In genomic region chr11:124919836-124920755, GRCh38 we compare ENCODE assay signal across 12 cellular contexts. TPM values are rescaled to one million over a fixed set of nuclear protein-coding genes. Genes with fewer than 3 reads are reported as not detected.
DNase-seq lines count a peak whose midpoint lies in the region; ATAC-seq and TF ChIP-seq lines count a peak whose summit lies in the region.
"Had no signal": no experiment of that assay in that cellular context is flagged by ENCODE, and none has a peak within 500 bp of the region (broad histone marks: within the 10 kb centered on the region; RNA-seq: fewer than 3 reads in every experiment).

No MANE protein-coding gene starts in this region.

- H3K4me3 ChIP-seq in fibroblast of pulmonary artery (replicated peaks; ENCODE audit: low read depth, low read length), result peak overlapping the region; percentile 30

- H3K9me3 Mint-ChIP-seq in CD14-positive monocyte (peaks cover 0 to 12% (median 9%) of the 10 kb centered on the region in 7 donors), osteocyte (ENCODE audit: unreplicated experiment) (peaks cover 5% of the 10 kb centered on the region)

- H3K27me3 Mint-ChIP-seq in CD14-positive monocyte (ENCODE audit: low read depth in 3 of 3), result peaks cover 19 to 25% (median 22%) of the 10 kb centered on the region in 3 donors
- peaks cover 3% of the 10 kb centered on the region for H3K27me3 Mint-ChIP-seq in osteocyte (ENCODE audit: unreplicated experiment)

- no peak for ATAC-seq in GM18870 (IDR thresholded peaks at IDR 0.05; ENCODE audit: unreplicated experiment)

- H3K27ac Mint-ChIP-seq in CD14-positive monocyte (peak overlapping the region in 1 of 7 donors; percentile 19), osteocyte (ENCODE audit: unreplicated experiment) (peak overlapping the region; percentile 13)

- H3K4me1 Mint-ChIP-seq in CD14-positive monocyte (peaks cover 23% of the 10 kb centered on the region), osteocyte (ENCODE audit: unreplicated experiment) (peaks cover 4% of the 10 kb centered on the region)

- DNase-seq in CD14-positive monocyte (ENCODE audit: low spot score) (no peak), NCI-H2171 treated with DMSO at 0.1 percent for 48 hours (lab: John Stamatoyannopoulos, UW) (peak; percentile 89), fibroblast of pulmonary artery (ENCODE audit: low read depth) (no peak), osteocyte (ENCODE audit: extremely low spot score, unreplicated experiment) (peak; percentile 57), NK-92 (lab: John Stamatoyannopoulos, UW; ENCODE audit: unreplicated experiment) (no peak), NCI-H1417 treated with DMSO at 0.1 percent for 48 hours (lab: John Stamatoyannopoulos, UW) (no peak)
- no peak for DNase-seq in activated effector memory CD4-positive, alpha-beta T cell treated with anti-CD3 and anti-CD28 coated beads, Interleukin-2, amount 50 U/mL, for 16 hours
- DNase-seq: DMS79 treated with DMSO at 0.1 percent for 48 hours, RPMI8226 had no signal

- H3K36me3 Mint-ChIP-seq in CD14-positive monocyte, result no peaks in the 10 kb centered on the region
- no peaks in the 10 kb centered on the region for H3K36me3 Mint-ChIP-seq in osteocyte (ENCODE audit: unreplicated experiment)

- intact Hi-C loops in CD14-positive monocyte (cut with micrococcal nuclease), result no loop called here

- TF ChIP-seq CTCF in CD14-positive monocyte (IDR thresholded peaks at IDR 0.05), result no peak
- no peak for TF ChIP-seq CTCF in fibroblast of pulmonary artery (IDR thresholded peaks at IDR 0.05; ENCODE audit: low read length, missing control alignments)
- no peak for TF ChIP-seq CTCF in osteocyte (IDR thresholded peaks at IDR 0.05)

- H3K4me3 Mint-ChIP-seq in CD14-positive monocyte (peak overlapping the region; percentile 21 to 57), osteocyte (ENCODE audit: unreplicated experiment) (peak overlapping the region; percentile 69)

RNA-seq across cellular contexts. Expression of gene HEPN1, which starts 1.0 kb away (rescaled TPM):
- not detected for polyA plus RNA-seq in CD14-positive monocyte
- not detected in 2 replicates for total RNA-seq in osteocyte
- total RNA-seq: mucosa of gallbladder had no signal
- polyA plus RNA-seq: aorta had no signal

RNA-seq across cellular contexts. Expression of gene HEPACAM, which starts 15.8 kb away (rescaled TPM):
- not detected for polyA plus RNA-seq in CD14-positive monocyte
- not detected in 2 replicates for total RNA-seq in osteocyte
- polyA plus RNA-seq: aorta had no signal

RNA-seq across cellular contexts. Expression of gene ROBO4, which starts 22.4 kb away (rescaled TPM):
- under 1 TPM in 1 of 2 donors, not detected in 1; 0.20 TPM for polyA plus RNA-seq in CD14-positive monocyte
- 0.56 TPM in 1 of 2 replicates, not detected in the other for total RNA-seq in osteocyte

RNA-seq across cellular contexts. Expression of gene CCDC15, which starts 33.9 kb away (rescaled TPM):
- under 1 TPM; 0.28 to 0.32 TPM for polyA plus RNA-seq in CD14-positive monocyte
- total RNA-seq in osteocyte, result 1.3 and 1.8 TPM in 2 replicates

RNA-seq across cellular contexts. Expression of gene ROBO3, which starts 54.9 kb away (rescaled TPM):
- polyA plus RNA-seq in CD14-positive monocyte, result under 1 TPM; 0.39 to 0.81 TPM
- total RNA-seq in osteocyte, result 14.5 and 15.3 TPM in 2 replicates

Comparison
In these comparisons a context has a peak if more than half of its experiments do, and no peak if none do; other contexts are left out.
1. DNase-seq: peak in NCI-H2171 treated with DMSO at 0.1 percent for 48 hours (single experiment) and osteocyte (single experiment); none in CD14-positive monocyte (single experiment), fibroblast of pulmonary artery (single experiment), NK-92 (single experiment), NCI-H1417 treated with DMSO at 0.1 percent for 48 hours (single experiment) and activated effector memory CD4-positive, alpha-beta T cell treated with anti-CD3 and anti-CD28 coated beads, Interleukin-2, amount 50 U/mL, for 16 hours (single experiment).